Comparison of ENCODE assay signal across 1 cellular context in genomic region chr16:69424053-69424934, GRCh38.
TF ChIP-seq lines count a peak whose summit lies in the region.

Gene CYB5B, plus strand, starts transcription at chr16:69424619. Its CDS starts 65 bp downstream, at chr16:69424684.

TF ChIP-seq in K562, 482 proteins besides CTCF, POLR2A, EP300 and RAD21 (continued from another document):
- no peak for TF ChIP-seq RREB1 (CRISPR knock-in tag; IDR thresholded peaks at IDR 0.05)
- no peak for TF ChIP-seq ZNF449 (CRISPR knock-in tag; IDR thresholded peaks at IDR 0.05)
- TF ChIP-seq ARID3B (CRISPR knock-in tag; IDR thresholded peaks at IDR 0.05; ENCODE audit: borderline replicate concordance): no peak
- peak; percentile 67 to 70; a peak in 2 of 4 replicates for TF ChIP-seq SIN3A (IDR thresholded peaks at IDR 0.05; ENCODE audit: borderline replicate concordance in 2 of 2, control insufficient read depth in 1 of 2, low read depth in 2 of 2, low read length in 2 of 2)
- no peak for TF ChIP-seq ZNF124 (CRISPR knock-in tag; IDR thresholded peaks at IDR 0.05)
- no peak for TF ChIP-seq ADNP (tag; IDR thresholded peaks at IDR 0.05)
- TF ChIP-seq IRF1 (CRISPR knock-in tag; IDR thresholded peaks at IDR 0.05; ENCODE audit: borderline replicate concordance): no peak
- no peak for TF ChIP-seq ZBTB43 (CRISPR knock-in tag; IDR thresholded peaks at IDR 0.05)
- no peak for TF ChIP-seq SIX5 (IDR thresholded peaks at IDR 0.05; ENCODE audit: borderline replicate concordance in 1 of 2, insufficient read depth in 1 of 2, low read depth in 1 of 2, low read length in 2 of 2)
- TF ChIP-seq CBX1 (IDR thresholded peaks at IDR 0.05; ENCODE audit: low read depth): peak; percentile 74; the same call in 1 of the 2 replicates
- TF ChIP-seq STAG1 (CRISPR knock-in tag; IDR thresholded peaks at IDR 0.05; ENCODE audit: borderline replicate concordance): no peak
- TF ChIP-seq FIP1L1 (IDR thresholded peaks at IDR 0.05; ENCODE audit: low read depth, low read length, poor library complexity, severe bottlenecking): no peak
- no peak for TF ChIP-seq IRF2 (CRISPR knock-in tag; IDR thresholded peaks at IDR 0.05)
- no peak for TF ChIP-seq BRD9 (IDR thresholded peaks at IDR 0.05; ENCODE audit: low read depth, partially characterized antibody)
- TF ChIP-seq PBX2 (CRISPR knock-in tag; IDR thresholded peaks at IDR 0.05; ENCODE audit: low read depth): no peak
- peak; percentile 79 for TF ChIP-seq PBX2 (tag; conservative IDR thresholded peaks at IDR 0.05; ENCODE audit: low read depth)
- TF ChIP-seq E2F1 (CRISPR knock-in tag; IDR thresholded peaks at IDR 0.05): peak; percentile 71; the same call in 1 of the 2 replicates
- TF ChIP-seq ZFP30 (CRISPR knock-in tag; IDR thresholded peaks at IDR 0.05; ENCODE audit: borderline replicate concordance): no peak
- TF ChIP-seq ZNF184 (CRISPR knock-in tag; IDR thresholded peaks at IDR 0.05): no peak
- TF ChIP-seq CBX2 (IDR thresholded peaks at IDR 0.05; ENCODE audit: insufficient read depth, low read length, poor library complexity, severe bottlenecking): no peak
- TF ChIP-seq TAF15 (IDR thresholded peaks at IDR 0.05; ENCODE audit: low read depth, low read length): no peak
- no peak for TF ChIP-seq ZKSCAN8 (CRISPR knock-in tag; IDR thresholded peaks at IDR 0.05)
- TF ChIP-seq ZNF384 (IDR thresholded peaks at IDR 0.05; ENCODE audit: low read depth, low read length): peak; percentile 5; the same call in 1 of the 2 replicates
- TF ChIP-seq TCFL5 (CRISPR knock-in tag; conservative IDR thresholded peaks at IDR 0.05): no peak
- no peak for TF ChIP-seq MAFK (IDR thresholded peaks at IDR 0.05; ENCODE audit: low read length)
- TF ChIP-seq MCM2 (IDR thresholded peaks at IDR 0.05; ENCODE audit: low read depth): no peak
- peak; percentile 23 to 69; a peak in 2 of 4 replicates for TF ChIP-seq MNT (conservative IDR thresholded peaks at IDR 0.05)
- no peak for TF ChIP-seq EHMT2 (IDR thresholded peaks at IDR 0.05)
- no peak for TF ChIP-seq ATF4 (CRISPR knock-in tag; IDR thresholded peaks at IDR 0.05)
- no peak for TF ChIP-seq ZNF274 (IDR thresholded peaks at IDR 0.05; ENCODE audit: borderline replicate concordance, low read depth, low read length)
- peak; percentile 25 for TF ChIP-seq PRDM10 (IDR thresholded peaks at IDR 0.05; ENCODE audit: partially characterized antibody)
- TF ChIP-seq ZBTB8A (IDR thresholded peaks at IDR 0.05; ENCODE audit: partially characterized antibody): no peak
